Comparison of ENCODE assay signal across 9 cellular contexts in the genomic region with DNA sequence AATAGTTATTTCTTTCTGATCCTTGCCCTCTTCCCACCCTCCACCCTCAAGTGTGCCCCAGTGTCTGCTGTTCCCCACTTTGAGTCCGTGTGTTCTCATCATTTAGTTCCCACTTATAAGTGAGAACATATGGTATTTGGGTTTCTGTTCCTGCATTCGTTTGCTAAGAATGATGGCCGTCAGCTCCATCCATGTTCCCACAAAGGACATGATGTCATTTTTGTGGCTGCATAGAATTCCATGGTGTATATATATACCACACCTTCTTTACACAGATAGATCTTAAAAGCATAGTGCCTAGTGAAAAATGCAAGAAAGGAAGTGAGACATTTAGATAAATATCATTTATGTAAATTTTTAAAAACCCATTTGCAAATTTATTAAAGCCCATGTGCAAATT. TPM values are rescaled to one million over a fixed set of nuclear protein-coding genes. Genes with fewer than 3 reads are reported as not detected.
"Had no signal": no experiment of that assay in that cellular context is flagged by ENCODE, and none has a peak within 500 bp of the region (broad histone marks: within the 10 kb centered on the region; RNA-seq: fewer than 3 reads in every experiment).

No MANE protein-coding gene starts in this region.

- H2AFZ ChIP-seq: GM23338 had no signal

- H3K4me3 ChIP-seq: GM23338 had no signal

- H3K4me2 ChIP-seq: GM23338 had no signal

- H3K27ac Mint-ChIP-seq: GM23338, H9, HFFc6, IgD-negative memory B cell had no signal

- DNase-seq: H9, HCEC 1CT, HFFc6 had no signal

- ATAC-seq: GM23338 had no signal

- FAIRE-seq: H1, H54, HTR-8/SVneo had no signal

- H3K9me3 Mint-ChIP-seq: GM23338, H9, HFFc6 had no signal

- H3K4me3 Mint-ChIP-seq: GM23338, H9, HFFc6, IgD-negative memory B cell had no signal

RNA-seq across cellular contexts. Expression of gene HS3ST2, which starts 33.1 kb away (rescaled TPM):
- total RNA-seq: HFFc6, HT-29 had no signal
- polyA plus RNA-seq: IgD-negative memory B cell had no signal
